10 cellular contexts compared by ENCODE assay signal in the genomic region with DNA sequence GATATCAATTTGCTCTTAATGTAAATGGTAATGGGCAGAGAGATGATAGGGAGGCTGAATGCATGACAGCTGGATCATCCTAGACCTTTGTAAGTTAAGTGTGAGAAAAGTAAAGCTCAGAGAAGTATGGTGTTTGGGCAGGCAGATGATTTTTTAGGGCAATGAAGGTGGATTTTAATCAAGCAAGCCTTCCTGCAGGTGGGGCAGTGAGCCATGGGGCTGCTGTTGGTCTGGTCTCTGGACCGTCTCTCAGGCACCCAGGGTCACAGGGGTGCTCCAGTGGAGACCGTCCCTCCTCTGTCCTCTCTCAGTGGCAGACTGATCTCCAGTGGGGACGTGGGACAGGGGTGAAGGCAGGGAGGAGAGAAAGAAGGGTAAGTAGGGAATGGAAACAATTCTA.
A peak's percentile ranks its signal among the peaks of the same experiment; 100 is the strongest.
DNase-seq lines count a peak whose midpoint lies in the region; ATAC-seq and TF ChIP-seq lines count a peak whose summit lies in the region.
"Had no signal": no experiment of that assay in that cellular context is flagged by ENCODE, and none has a peak within 500 bp of the region (broad histone marks: within the 10 kb centered on the region; RNA-seq: fewer than 3 reads in every experiment).

No MANE protein-coding gene starts in this region.

- H3K27ac Mint-ChIP-seq in GM23338 = no peak overlapping the region
- H3K27ac Mint-ChIP-seq in activated T-helper 17 cell treated with anti-CD3 and anti-CD28 coated beads, Interleukin-2, amount 50 U/mL, for 72 hours = peak overlapping the region; percentile 98

- intact Hi-C loops in adrenal gland (cut with DNase I) = no loop called here

- H3K9ac ChIP-seq in BLaER1 treated with 17β-estradiol and CSF1 and Interleukin-3, amounts not matched to agents 10 nM and 100 nM = peak overlapping the region; percentile 73 to 94 (median 84)
- no peak overlapping the region for H3K9ac ChIP-seq in GM23248

- peak; percentile 9 for DNase-seq in GM23338 (ENCODE audit: low spot score)
- no peak for DNase-seq in GM23248
- no peak for DNase-seq in midbrain (lab: John Stamatoyannopoulos, UW)
- no peak for DNase-seq in Ammon's horn (ENCODE audit: low spot score)
- DNase-seq in adrenal gland = no peak
- DNase-seq: nucleus accumbens, WERI-Rb-1 had no signal

- H3K4me3 Mint-ChIP-seq in GM23338 = no peak overlapping the region
- H3K4me3 Mint-ChIP-seq in activated T-helper 17 cell treated with anti-CD3 and anti-CD28 coated beads, Interleukin-2, amount 50 U/mL, for 72 hours = peak overlapping the region; percentile 87

- H3K9me3 Mint-ChIP-seq in GM23338 = no peaks in the 10 kb centered on the region; the same call in 2 of the 3 replicates
- H3K9me3 Mint-ChIP-seq in activated T-helper 17 cell treated with anti-CD3 and anti-CD28 coated beads, Interleukin-2, amount 50 U/mL, for 72 hours = no peaks in the 10 kb centered on the region

- H3K36me3 ChIP-seq in BLaER1 treated with 17β-estradiol and CSF1 and Interleukin-3, amounts not matched to agents 10 nM and 100 nM = no peaks in the 10 kb centered on the region
- H3K36me3 ChIP-seq in GM23338 (ENCODE audit: insufficient read depth) (no peaks in the 10 kb centered on the region), muscle layer of duodenum (ENCODE audit: control insufficient read depth in 1 of 2, insufficient read depth in 2 of 2, low read length in 2 of 2) (no peaks in the 10 kb centered on the region), GM23248 (ENCODE audit: low read depth) (no peaks in the 10 kb centered on the region; the same call in 1 of the 2 replicates), adrenal gland (replicated peaks in 1 of 2) (no peaks in the 10 kb centered on the region)
- H3K36me3 ChIP-seq: WERI-Rb-1 had no signal

- H3K9me2 ChIP-seq in GM23338 (ENCODE audit: insufficient read depth) = no peaks in the 10 kb centered on the region
- H3K9me2 ChIP-seq in GM23248 (ENCODE audit: insufficient read depth) = no peaks in the 10 kb centered on the region

- TF ChIP-seq CTCF in GM23338 (conservative IDR thresholded peaks at IDR 0.05; ENCODE audit: low read depth in 2 of 2) (peak in 1 of 2 experiments; percentile 11; a peak in 1 of 4 replicates), adrenal gland (IDR thresholded peaks at IDR 0.05) (no peak)

- no peaks in the 10 kb centered on the region for H3K27me3 ChIP-seq in BLaER1 treated with 17β-estradiol and CSF1 and Interleukin-3, amounts not matched to agents 10 nM and 100 nM
- H3K27me3 ChIP-seq in GM23338 (ENCODE audit: insufficient read depth) = no peaks in the 10 kb centered on the region
- H3K27me3 ChIP-seq in muscle layer of duodenum (ENCODE audit: low read depth, low read length) = no peaks in the 10 kb centered on the region
- H3K27me3 ChIP-seq in GM23248 (replicated peaks; ENCODE audit: insufficient read depth) = no peaks in the 10 kb centered on the region
- H3K27me3 ChIP-seq in adrenal gland = no peaks in the 10 kb centered on the region

- H3K4me1 Mint-ChIP-seq in GM23338 = peaks cover 3% of the 10 kb centered on the region; the same call in 1 of the 3 replicates
- peaks cover 65% of the 10 kb centered on the region for H3K4me1 Mint-ChIP-seq in activated T-helper 17 cell treated with anti-CD3 and anti-CD28 coated beads, Interleukin-2, amount 50 U/mL, for 72 hours

- H2AFZ ChIP-seq in GM23338 = no peak overlapping the region; the same call in 1 of the 2 replicates
- H2AFZ ChIP-seq in GM23248 = no peak overlapping the region

- WGBS in GM23248 (ENCODE audit: low coverage in 1 of 2, low lambda C conversion rate in 2 of 2, missing lambda C conversion rate in 2 of 2), 2 experiments = 96 to 100% methylated on average over 3 of the region's 3 CpGs
- 89 to 95% (median 92%) methylated on average over 3 of the region's 3 CpGs for WGBS in adrenal gland, 4 donors

- no peaks in the 10 kb centered on the region for H4K20me1 ChIP-seq in BLaER1 treated with 17β-estradiol and CSF1 and Interleukin-3, amounts not matched to agents 10 nM and 100 nM
- no peaks in the 10 kb centered on the region for H4K20me1 ChIP-seq in GM23338 (replicated peaks; ENCODE audit: insufficient read depth)
- H4K20me1 ChIP-seq in GM23248 (ENCODE audit: insufficient read depth) = no peaks in the 10 kb centered on the region

- TF ChIP-seq POLR2A in adrenal gland (IDR thresholded peaks at IDR 0.05) = no peak

- in situ Hi-C loops in GM23248 (cut with MboI) = no loop called here

- H3F3A ChIP-seq in GM23338 (replicated peaks; ENCODE audit: low read depth) (no peaks in the 10 kb centered on the region), GM23248 (ENCODE audit: insufficient read depth) (peaks cover 40% of the 10 kb centered on the region)

- peak overlapping the region; percentile 65 to 96 (median 80) for H3K4me2 ChIP-seq in BLaER1 treated with 17β-estradiol and CSF1 and Interleukin-3, amounts not matched to agents 10 nM and 100 nM
- H3K4me2 ChIP-seq in GM23338 (no peak overlapping the region), GM23248 (ENCODE audit: unreplicated experiment) (no peak overlapping the region)

- H3K9me3 ChIP-seq in BLaER1 treated with 17β-estradiol and CSF1 and Interleukin-3, amounts not matched to agents 10 nM and 100 nM (replicated peaks in 1 of 11) = peaks cover 0 to 19% (median 12%) of the 10 kb centered on the region in 11 experiments; a peak in 13 of 22 replicates
- no peaks in the 10 kb centered on the region for H3K9me3 ChIP-seq in muscle layer of duodenum (ENCODE audit: control insufficient read depth in 1 of 2, low read length in 2 of 2)
- H3K9me3 ChIP-seq in GM23248 (ENCODE audit: low read depth) = no peaks in the 10 kb centered on the region
- H3K9me3 ChIP-seq in adrenal gland (replicated peaks in 1 of 3) = no peaks in the 10 kb centered on the region

- ATAC-seq in GM23338 = no peak; the same call in 2 of the 3 replicates
- no peak for ATAC-seq in activated T-helper 17 cell treated with anti-CD3 and anti-CD28 coated beads, Interleukin-2, amount 50 U/mL, for 72 hours (replicated peaks)

- peak overlapping the region; percentile 91 to 100 (median 95) for H3K27ac ChIP-seq in BLaER1 treated with 17β-estradiol and CSF1 and Interleukin-3, amounts not matched to agents 10 nM and 100 nM
- H3K27ac ChIP-seq in GM23338 (ENCODE audit: low read depth) (no peak overlapping the region), muscle layer of duodenum (ENCODE audit: low read length) (peak overlapping the region; percentile 26), GM23248 (no peak overlapping the region), adrenal gland (peak overlapping the region in 2 of 5 donors; percentile 17 to 67)
- H3K27ac ChIP-seq: WERI-Rb-1 had no signal

- H3K4me1 ChIP-seq in BLaER1 treated with 17β-estradiol and CSF1 and Interleukin-3, amounts not matched to agents 10 nM and 100 nM = peaks cover 53 to 96% (median 86%) of the 10 kb centered on the region in 10 experiments
- H3K4me1 ChIP-seq in GM23338 (ENCODE audit: insufficient read depth) = peaks cover 6% of the 10 kb centered on the region; the same call in 1 of the 2 replicates
- H3K4me1 ChIP-seq in muscle layer of duodenum (ENCODE audit: control insufficient read depth in 1 of 2, insufficient read depth in 2 of 2, low read length in 2 of 2) = peaks cover 0 to 3% of the 10 kb centered on the region in 2 donors
- peaks cover 50% of the 10 kb centered on the region for H3K4me1 ChIP-seq in GM23248 (ENCODE audit: insufficient read depth)
- H3K4me1 ChIP-seq in adrenal gland (replicated peaks in 1 of 2) = peaks cover 0 to 10% of the 10 kb centered on the region in 2 donors

- H3K36me3 Mint-ChIP-seq in GM23338 (ENCODE audit: low read depth) = no peaks in the 10 kb centered on the region
- H3K36me3 Mint-ChIP-seq in activated T-helper 17 cell treated with anti-CD3 and anti-CD28 coated beads, Interleukin-2, amount 50 U/mL, for 72 hours (ENCODE audit: low read depth) = peaks cover 26% of the 10 kb centered on the region

- H3K4me3 ChIP-seq in BLaER1 treated with 17β-estradiol and CSF1 and Interleukin-3, amounts not matched to agents 10 nM and 100 nM = peak overlapping the region in 3 of 10 experiments; percentile 7 to 43 (median 25); a peak in 5 of 20 replicates
- H3K4me3 ChIP-seq in GM23338 (no peak overlapping the region), muscle layer of duodenum (ENCODE audit: low read depth in 1 of 2, low read length in 2 of 2) (no peak overlapping the region), GM23248 (no peak overlapping the region), adrenal gland (no peak overlapping the region)

- peaks cover 4% of the 10 kb centered on the region for H3K27me3 Mint-ChIP-seq in GM23338 (ENCODE audit: insufficient read depth, low read depth, poor library complexity)
- no peaks in the 10 kb centered on the region for H3K27me3 Mint-ChIP-seq in activated T-helper 17 cell treated with anti-CD3 and anti-CD28 coated beads, Interleukin-2, amount 50 U/mL, for 72 hours

- H3K79me2 ChIP-seq in GM23338 (replicated peaks; ENCODE audit: insufficient read depth) (no peaks in the 10 kb centered on the region), GM23248 (ENCODE audit: insufficient read depth) (no peaks in the 10 kb centered on the region)

TF ChIP-seq in GM23338, 12 proteins besides CTCF, POLR2A, EP300 and RAD21 (continues in another document):
- TF ChIP-seq, protein P1, sequence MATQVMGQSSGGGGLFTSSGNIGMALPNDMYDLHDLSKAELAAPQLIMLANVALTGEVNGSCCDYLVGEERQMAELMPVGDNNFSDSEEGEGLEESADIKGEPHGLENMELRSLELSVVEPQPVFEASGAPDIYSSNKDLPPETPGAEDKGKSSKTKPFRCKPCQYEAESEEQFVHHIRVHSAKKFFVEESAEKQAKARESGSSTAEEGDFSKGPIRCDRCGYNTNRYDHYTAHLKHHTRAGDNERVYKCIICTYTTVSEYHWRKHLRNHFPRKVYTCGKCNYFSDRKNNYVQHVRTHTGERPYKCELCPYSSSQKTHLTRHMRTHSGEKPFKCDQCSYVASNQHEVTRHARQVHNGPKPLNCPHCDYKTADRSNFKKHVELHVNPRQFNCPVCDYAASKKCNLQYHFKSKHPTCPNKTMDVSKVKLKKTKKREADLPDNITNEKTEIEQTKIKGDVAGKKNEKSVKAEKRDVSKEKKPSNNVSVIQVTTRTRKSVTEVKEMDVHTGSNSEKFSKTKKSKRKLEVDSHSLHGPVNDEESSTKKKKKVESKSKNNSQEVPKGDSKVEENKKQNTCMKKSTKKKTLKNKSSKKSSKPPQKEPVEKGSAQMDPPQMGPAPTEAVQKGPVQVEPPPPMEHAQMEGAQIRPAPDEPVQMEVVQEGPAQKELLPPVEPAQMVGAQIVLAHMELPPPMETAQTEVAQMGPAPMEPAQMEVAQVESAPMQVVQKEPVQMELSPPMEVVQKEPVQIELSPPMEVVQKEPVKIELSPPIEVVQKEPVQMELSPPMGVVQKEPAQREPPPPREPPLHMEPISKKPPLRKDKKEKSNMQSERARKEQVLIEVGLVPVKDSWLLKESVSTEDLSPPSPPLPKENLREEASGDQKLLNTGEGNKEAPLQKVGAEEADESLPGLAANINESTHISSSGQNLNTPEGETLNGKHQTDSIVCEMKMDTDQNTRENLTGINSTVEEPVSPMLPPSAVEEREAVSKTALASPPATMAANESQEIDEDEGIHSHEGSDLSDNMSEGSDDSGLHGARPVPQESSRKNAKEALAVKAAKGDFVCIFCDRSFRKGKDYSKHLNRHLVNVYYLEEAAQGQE (IDR thresholded peaks at IDR 0.05; ENCODE audit: unreplicated experiment) = no peak
- no peak for TF ChIP-seq JUNB (IDR thresholded peaks at IDR 0.05; ENCODE audit: unreplicated experiment)
- TF ChIP-seq CREB1 (CRISPR knock-in tag; IDR thresholded peaks at IDR 0.05; ENCODE audit: low read depth) = no peak
- TF ChIP-seq POLR2AphosphoS5 (IDR thresholded peaks at IDR 0.05; ENCODE audit: low read depth) = no peak

Comparison
In these comparisons a context has a peak if more than half of its experiments do, and no peak if none do; other contexts are left out.
1. H3K27ac ChIP-seq: peak in BLaER1 treated with 17β-estradiol and CSF1 and Interleukin-3, amounts not matched to agents 10 nM and 100 nM (11 of 11) and muscle layer of duodenum (single experiment); none in GM23338 (single experiment) and GM23248 (single experiment).
2. H3K4me2 ChIP-seq: peak in BLaER1 treated with 17β-estradiol and CSF1 and Interleukin-3, amounts not matched to agents 10 nM and 100 nM (11 of 11); none in GM23338 (single experiment) and GM23248 (single experiment).